1 cellular context compared by ENCODE assay signal in the genomic region with DNA sequence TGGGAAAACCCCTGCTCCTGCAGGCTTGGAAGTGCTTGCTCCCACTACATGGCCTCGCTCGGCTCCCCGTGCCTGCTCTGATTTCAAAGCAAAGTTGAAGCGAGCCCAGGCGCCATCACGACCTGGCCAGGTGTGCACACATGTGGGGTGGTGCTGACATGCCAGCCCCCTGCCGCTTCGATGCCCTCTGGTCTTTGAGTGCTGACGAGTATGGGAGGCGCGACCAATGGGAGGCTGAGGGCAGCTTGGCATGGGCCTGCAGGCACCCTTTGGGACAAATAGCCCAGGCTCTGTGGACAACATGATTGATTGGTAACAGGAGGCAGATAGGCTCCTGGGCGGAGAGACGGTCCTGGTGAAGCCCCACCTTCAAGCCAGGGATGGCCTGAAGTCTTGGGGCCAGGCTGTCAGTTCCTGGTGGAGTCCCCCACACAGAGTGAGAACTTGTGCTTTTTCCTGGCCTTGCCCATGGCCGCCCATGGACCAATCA.
TF ChIP-seq lines count a peak whose summit lies in the region.

No MANE protein-coding gene starts in this region.

TF ChIP-seq in GM12891, 5 proteins besides CTCF, POLR2A, EP300 and RAD21:
- TF ChIP-seq POU2F2 (IDR thresholded peaks at IDR 0.05; ENCODE audit: low read depth, low read length) (no peak), TAF1 (IDR thresholded peaks at IDR 0.05; ENCODE audit: low read depth, low read length) (no peak), PAX5 (IDR thresholded peaks at IDR 0.05; ENCODE audit: insufficient read depth, low read length, severe bottlenecking) (no peak), POLR2AphosphoS5 (IDR thresholded peaks at IDR 0.05; ENCODE audit: low read depth, low read length) (no peak), SPI1 (IDR thresholded peaks at IDR 0.05; ENCODE audit: low read depth, low read length) (no peak)
TF ChIP-seq in GM12891: peak in this region for 0.
